Comparison of ENCODE assay signal across 1 cellular context in the genomic region with DNA sequence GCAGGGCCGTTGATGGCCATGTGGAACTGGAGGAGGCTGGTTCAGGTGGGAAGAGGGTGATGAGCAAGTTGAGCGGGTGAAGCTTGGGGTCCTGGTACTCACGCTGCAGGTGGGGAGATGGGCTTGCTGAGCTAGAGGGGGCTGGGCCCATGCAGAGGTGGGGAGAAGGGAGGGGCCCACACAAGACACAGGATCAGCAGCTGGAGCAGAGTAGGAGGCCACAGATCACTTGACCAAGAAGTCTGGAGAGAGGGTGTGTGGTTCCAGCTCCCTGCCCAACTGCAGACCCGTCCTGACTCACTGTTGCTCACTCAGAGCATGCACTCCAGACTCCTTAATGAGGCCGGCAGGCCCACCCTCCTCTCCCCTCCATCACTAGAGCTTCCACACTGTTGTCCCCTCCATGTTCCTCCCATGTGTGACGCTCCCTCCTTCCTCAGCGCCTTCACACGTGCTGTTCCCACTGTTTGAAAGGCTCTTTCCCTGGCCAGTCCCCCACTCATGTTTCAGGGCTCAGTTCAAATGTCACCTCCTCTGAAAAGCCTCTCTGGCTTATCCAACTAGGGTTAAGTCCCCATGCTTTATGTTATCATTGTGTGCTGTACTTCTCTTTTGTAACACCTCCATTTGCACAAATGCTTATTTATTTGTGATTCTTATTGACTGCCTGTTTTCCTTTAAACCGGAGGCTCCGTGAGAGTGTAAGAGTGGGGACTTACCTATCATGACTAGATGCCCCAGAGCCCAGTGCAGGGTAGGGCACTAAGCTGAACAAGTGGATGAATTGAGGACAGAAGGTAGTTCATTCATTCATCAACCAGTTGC.
TF ChIP-seq lines count a peak whose summit lies in the region.

No MANE protein-coding gene starts in this region.

TF ChIP-seq in HEK293, 187 proteins besides CTCF, POLR2A, EP300 and RAD21 (continued from another document):
- TF ChIP-seq ZBTB6 (tag by site-specific recombination; IDR thresholded peaks at IDR 0.05): no peak
- no peak for TF ChIP-seq ZFP37 (tag by site-specific recombination; IDR thresholded peaks at IDR 0.05)
- TF ChIP-seq GLI2 (tag by site-specific recombination; IDR thresholded peaks at IDR 0.05; ENCODE audit: borderline replicate concordance, low read depth): no peak
TF ChIP-seq in HEK293: peak in this region for 11.
